In the genomic region with DNA sequence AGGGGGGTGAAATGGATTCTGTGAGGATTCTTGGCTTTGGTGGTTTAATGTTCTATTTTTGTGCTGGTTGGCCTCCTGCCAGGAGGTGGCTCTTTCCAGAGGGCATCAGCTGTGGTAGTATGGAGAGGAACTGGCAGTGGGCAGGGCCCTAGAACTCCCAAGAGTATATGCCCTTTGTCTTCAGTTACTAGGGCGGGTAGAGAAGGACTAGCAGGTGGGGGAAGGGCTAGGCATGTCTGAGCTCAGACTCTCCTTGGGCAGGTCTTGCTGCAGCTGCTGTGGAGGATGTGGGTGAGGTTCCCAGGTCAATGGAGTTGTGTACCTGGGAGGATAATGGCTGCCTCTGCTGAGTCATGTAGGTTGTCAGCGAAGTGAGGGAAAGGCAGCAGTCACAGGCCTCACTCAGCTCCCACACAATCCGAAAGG, we compare ENCODE assay signal across 8 cellular contexts. TPM values are rescaled to one million over a fixed set of nuclear protein-coding genes. Genes with fewer than 3 reads are reported as not detected.
DNase-seq lines count a peak whose midpoint lies in the region; ATAC-seq, FAIRE-seq and TF ChIP-seq lines count a peak whose summit lies in the region.
"Not testable (repeated sequence)": the region's sequence is repeated elsewhere in the genome, so short reads cannot be mapped to it uniquely, and the experiment has no call there.

No MANE protein-coding gene starts in this region.

- not testable (repeated sequence) for ATAC-seq in GM23338
- peak; percentile 81 for ATAC-seq in left colon

- peak overlapping the region in 9 of 11 experiments; percentile 26 to 70 (median 60); a peak in 18 of 22 replicates for H3K4me2 ChIP-seq in BLaER1 treated with 17β-estradiol and CSF1 and Interleukin-3, amounts not matched to agents 10 nM and 100 nM
- not testable (repeated sequence) for H3K4me2 ChIP-seq in GM23338

- H2AFZ ChIP-seq in GM23338, result not testable (repeated sequence)

- intact Hi-C loops in left colon (cut with DNase I, micrococcal nuclease), result not testable (repeated sequence)

- not testable (repeated sequence) for FAIRE-seq in small intestine (lab: Jason Lieb, UNC)

- not testable (repeated sequence) for H3K9me3 Mint-ChIP-seq in GM23338

- H3K4me1 ChIP-seq in BLaER1 treated with 17β-estradiol and CSF1 and Interleukin-3, amounts not matched to agents 10 nM and 100 nM, result peaks cover 0 to 15% (median 12%) of the 10 kb centered on the region in 10 experiments; a peak in 17 of 20 replicates
- not testable (repeated sequence) for H3K4me1 ChIP-seq in GM23338 (ENCODE audit: insufficient read depth); small intestine (ENCODE audit: control insufficient read depth in 2 of 2, insufficient read depth in 1 of 2, low read depth in 1 of 2, low read length in 1 of 2)
- H3K4me1 ChIP-seq in SJCRH30, result peaks cover 23% of the 10 kb centered on the region

- H3K9me3 ChIP-seq in BLaER1 treated with 17β-estradiol and CSF1 and Interleukin-3, amounts not matched to agents 10 nM and 100 nM (replicated peaks in 1 of 11), result peaks cover 7 to 35% (median 18%) of the 10 kb centered on the region in 11 experiments; a peak in 14 of 22 replicates
- not testable (repeated sequence) for H3K9me3 ChIP-seq in SJCRH30 (replicated peaks); small intestine (ENCODE audit: control insufficient read depth, low read depth)

- not testable (repeated sequence) for H3K4me1 Mint-ChIP-seq in GM23338

- H3K4me3 ChIP-seq in BLaER1 treated with 17β-estradiol and CSF1 and Interleukin-3, amounts not matched to agents 10 nM and 100 nM; GM23338; SJCRH30; small intestine (ENCODE audit: low read depth in 1 of 2, low read length in 2 of 2): not testable (repeated sequence)

- H3F3A ChIP-seq in GM23338 (replicated peaks; ENCODE audit: low read depth), result not testable (repeated sequence)

- not testable (repeated sequence) for H3K4me3 Mint-ChIP-seq in GM23338

- H3K27me3 Mint-ChIP-seq in GM23338 (ENCODE audit: insufficient read depth, low read depth, poor library complexity), result not testable (repeated sequence)

- not testable (repeated sequence) for DNase-seq in GM23338 (ENCODE audit: low spot score)
- DNase-seq in NCI-H1417 (lab: John Stamatoyannopoulos, UW) (peak in 2 of 3 experiments; percentile 9 to 49), NCI-H2171 (lab: John Stamatoyannopoulos, UW) (peak; percentile 41), SJCRH30 (peak; percentile 73 to 75), epithelial cell of prostate (ENCODE audit: low read depth, low spot score) (peak; percentile 27), left colon (peak; percentile 43 to 67), small intestine (peak; percentile 72)

- H3K27ac ChIP-seq in BLaER1 treated with 17β-estradiol and CSF1 and Interleukin-3, amounts not matched to agents 10 nM and 100 nM, result peak overlapping the region in 4 of 11 experiments; percentile 12 to 64 (median 36); a peak in 4 of 22 replicates
- not testable (repeated sequence) for H3K27ac ChIP-seq in GM23338 (ENCODE audit: low read depth); epithelial cell of prostate; small intestine (ENCODE audit: low read depth in 1 of 2, low read length in 1 of 2)
- peak overlapping the region; percentile 54 for H3K27ac ChIP-seq in SJCRH30

- 79 to 85% (median 79%) methylated on average over 3 of the region's 3 CpGs for WGBS in small intestine, 3 donors

- not testable (repeated sequence) for H3K9me2 ChIP-seq in GM23338 (ENCODE audit: insufficient read depth)

- peak overlapping the region; percentile 93 for H3K27ac Mint-ChIP-seq in GM23338

- H3K27me3 ChIP-seq in BLaER1 treated with 17β-estradiol and CSF1 and Interleukin-3, amounts not matched to agents 10 nM and 100 nM; GM23338 (ENCODE audit: insufficient read depth); SJCRH30; small intestine (ENCODE audit: control insufficient read depth in 2 of 2, insufficient read depth in 2 of 2, low read length in 2 of 2): not testable (repeated sequence)

- H3K36me3 ChIP-seq in BLaER1 treated with 17β-estradiol and CSF1 and Interleukin-3, amounts not matched to agents 10 nM and 100 nM; GM23338 (ENCODE audit: insufficient read depth); SJCRH30; small intestine (ENCODE audit: control insufficient read depth in 2 of 2, insufficient read depth in 2 of 2, low read length in 2 of 2): not testable (repeated sequence)

- not testable (repeated sequence) for TF ChIP-seq CTCF in GM23338 (conservative IDR thresholded peaks at IDR 0.05; ENCODE audit: low read depth in 2 of 2)

- not testable (repeated sequence) for H3K79me2 ChIP-seq in GM23338 (replicated peaks; ENCODE audit: insufficient read depth)

- H3K36me3 Mint-ChIP-seq in GM23338 (ENCODE audit: low read depth), result peaks cover 16% of the 10 kb centered on the region; the same call in 2 of the 3 replicates

- not testable (repeated sequence) for H4K20me1 ChIP-seq in BLaER1 treated with 17β-estradiol and CSF1 and Interleukin-3, amounts not matched to agents 10 nM and 100 nM; GM23338 (replicated peaks; ENCODE audit: insufficient read depth)

- not testable (repeated sequence) for H3K9ac ChIP-seq in BLaER1 treated with 17β-estradiol and CSF1 and Interleukin-3, amounts not matched to agents 10 nM and 100 nM

RNA-seq across cellular contexts. Expression of a gene that starts 57.2 kb away (rescaled TPM):
- 27.4 and 36.9 TPM in 2 replicates for total RNA-seq in GM23338 (2014; rRNA removed; shearing (Covaris generic))
- 30.8 and 38.1 TPM in 2 replicates for polyA plus RNA-seq in GM23338 (2016; fragmentation: Nextera tagmentation; extraction: Ambion mirVana)
- total RNA-seq in SJCRH30 (2014; rRNA removed; shearing (Covaris generic)), result 13.1 and 17.7 TPM in 2 replicates
- total RNA-seq in left colon, result 10 to 100 TPM; 28.0 to 29.6 TPM
- 10 to 100 TPM in 2 of 3 donors, 1 to 10 TPM in 1; 5.7 to 11.4 (median 11.2) TPM for polyA plus RNA-seq in small intestine
